8 cellular contexts compared by ENCODE assay signal in the genomic region with DNA sequence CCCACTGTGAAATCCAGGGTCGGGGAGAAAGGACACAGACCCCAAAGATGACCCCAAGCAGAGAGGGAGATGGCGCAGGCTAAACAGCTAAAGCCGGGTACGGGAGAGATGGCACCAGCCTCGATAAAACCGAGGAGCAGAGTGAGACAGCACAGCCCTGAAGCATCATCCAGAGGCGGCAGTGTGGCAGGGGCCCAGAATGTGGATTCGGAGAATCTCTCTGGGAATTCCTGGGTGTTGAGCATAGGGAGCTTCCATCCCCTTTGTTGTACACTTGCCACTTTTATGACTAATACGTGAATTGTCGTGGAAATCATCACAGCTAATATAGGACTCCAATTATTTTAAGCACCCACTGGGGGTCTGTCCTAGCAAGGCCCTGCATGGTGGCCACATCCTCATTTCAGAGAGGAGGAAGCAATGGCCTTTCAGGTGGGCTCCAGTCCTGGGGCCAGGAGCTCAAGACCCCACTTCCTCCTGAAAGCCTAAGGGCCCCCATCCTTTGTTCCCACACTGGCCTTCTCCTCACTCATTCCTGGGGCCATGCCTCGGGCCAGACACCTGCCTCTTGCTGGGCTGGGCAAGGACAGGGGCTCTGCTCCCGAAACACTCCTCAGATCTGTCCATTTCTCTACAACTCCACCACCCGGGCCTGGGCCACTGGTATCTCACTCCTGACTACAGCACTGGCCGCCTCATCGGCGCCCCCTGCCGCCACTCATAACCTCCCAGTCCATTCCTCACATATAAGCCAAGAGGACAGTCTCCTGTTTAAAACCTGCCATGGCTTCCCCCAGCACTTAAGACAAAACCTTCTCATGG. TPM values are rescaled to one million over a fixed set of nuclear protein-coding genes. Genes with fewer than 3 reads are reported as not detected.
DNase-seq lines count a peak whose midpoint lies in the region; ATAC-seq and TF ChIP-seq lines count a peak whose summit lies in the region.

No MANE protein-coding gene starts in this region.

- in situ Hi-C loops in GM13977 (cut with MboI; ENCODE audit: low pct_unique_long_range_greater_than_20kb, low sequenced_read_pairs, unreplicated experiment) (no loop called here), SK-MEL-5 (cut with HindIII; ENCODE audit: low pct_unique_long_range_greater_than_20kb, low sequenced_read_pairs) (no loop called here)

- TF ChIP-seq CTCF in GM13977 (IDR thresholded peaks at IDR 0.05; ENCODE audit: extremely low read depth, insufficient read depth, missing control alignments) (peak; percentile 67), foreskin fibroblast (IDR thresholded peaks at IDR 0.05; ENCODE audit: low read depth, low read length) (peak; percentile 42)

- ATAC-seq in HG03521 (IDR thresholded peaks at IDR 0.05; ENCODE audit: unreplicated experiment), result no peak

- H3K4me3 ChIP-seq in foreskin fibroblast (ENCODE audit: low read depth in 1 of 2, low read length in 2 of 2), result no peak overlapping the region

- peak; percentile 24 for DNase-seq in AG20443 (ENCODE audit: low spot score)
- peak; percentile 56 for DNase-seq in GM13977 (ENCODE audit: low spot score)
- peak; percentile 78 for DNase-seq in SK-MEL-5 (ENCODE audit: low read depth, low spot score)
- peak; percentile 9 to 37 for DNase-seq in foreskin fibroblast
- DNase-seq in kidney glomerular epithelial cell (lab: John Stamatoyannopoulos, UW), result no peak
- DNase-seq in SKM-1 treated with dmso at 0.1 percent for 144 hours (lab: John Stamatoyannopoulos, UW; ENCODE audit: unreplicated experiment), result no peak
- no peak for DNase-seq in NCI-H345 treated with DMSO at 0.1 percent for 48 hours (lab: John Stamatoyannopoulos, UW; ENCODE audit: unreplicated experiment)

RNA-seq across cellular contexts. Expression of a gene that starts 29.3 kb away (rescaled TPM):
- total RNA-seq in SK-MEL-5 (2014; rRNA removed; shearing (Covaris generic)), result 1.2 and 2.7 TPM in 2 replicates
- polyA plus RNA-seq in SK-MEL-5 (2015; cell fraction: cytosol; rRNA removed), result 4.9 and 6.4 TPM in 2 replicates
- 1.3 and 1.5 TPM in 2 replicates for polyA plus RNA-seq in SK-MEL-5 (2015; cell fraction: nucleus; rRNA removed)

RNA-seq across cellular contexts. Expression of a gene that starts 46.7 kb away (rescaled TPM):
- not detected in 2 replicates for total RNA-seq in SK-MEL-5 (2014; rRNA removed; shearing (Covaris generic))
- polyA plus RNA-seq in SK-MEL-5 (2015; cell fraction: cytosol; rRNA removed), result 0.21 and 0.90 TPM in 2 replicates
- 1.2 TPM in 2 replicates for polyA plus RNA-seq in SK-MEL-5 (2015; cell fraction: nucleus; rRNA removed)

RNA-seq across cellular contexts. Expression of a gene that starts 52.6 kb away (rescaled TPM):
- 11.9 and 13.8 TPM in 2 replicates for total RNA-seq in SK-MEL-5 (2014; rRNA removed; shearing (Covaris generic))
- polyA plus RNA-seq in SK-MEL-5 (2015; cell fraction: cytosol; rRNA removed), result 22.1 and 22.3 TPM in 2 replicates
- 4.5 and 9.5 TPM in 2 replicates for polyA plus RNA-seq in SK-MEL-5 (2015; cell fraction: nucleus; rRNA removed)

Comparison
In these comparisons a context has a peak if more than half of its experiments do, and no peak if none do; other contexts are left out.
1. DNase-seq: peak in AG20443 (single experiment), GM13977 (single experiment), SK-MEL-5 (single experiment) and foreskin fibroblast (2 of 2); none in kidney glomerular epithelial cell (single experiment), SKM-1 treated with dmso at 0.1 percent for 144 hours (single experiment) and NCI-H345 treated with DMSO at 0.1 percent for 48 hours (single experiment).